In genomic region chr6:104575536-104575935, GRCh38 we compare ENCODE assay signal across 2 cellular contexts.
TF ChIP-seq lines count a peak whose summit lies in the region.

No MANE protein-coding gene starts in this region.

TF ChIP-seq in GM23338, 12 proteins besides CTCF, POLR2A, EP300 and RAD21 (continued from another document):
- TF ChIP-seq ZNF462 (CRISPR knock-in tag; IDR thresholded peaks at IDR 0.05) (peak; percentile 80; the same call in 1 of the 2 replicates), EZH2phosphoT487 (IDR thresholded peaks at IDR 0.05; ENCODE audit: unreplicated experiment) (no peak)

TF ChIP-seq in WTC11, 78 proteins besides CTCF, POLR2A, EP300 and RAD21 (continued from another document):
- TF ChIP-seq AFF4 (CRISPR knock-in tag; IDR thresholded peaks at IDR 0.05; ENCODE audit: borderline replicate concordance) (no peak), USF1 (CRISPR knock-in tag; IDR thresholded peaks at IDR 0.05) (no peak), MYBL2 (CRISPR knock-in tag; IDR thresholded peaks at IDR 0.05) (no peak), ZNF317 (CRISPR knock-in tag; IDR thresholded peaks at IDR 0.05; ENCODE audit: borderline replicate concordance, low read depth) (no peak), TEAD4 (CRISPR knock-in tag; IDR thresholded peaks at IDR 0.05) (no peak), RORB (CRISPR knock-in tag; IDR thresholded peaks at IDR 0.05) (no peak), PRRX2 (CRISPR knock-in tag; IDR thresholded peaks at IDR 0.05) (no peak), ZNF512 (CRISPR knock-in tag; IDR thresholded peaks at IDR 0.05; ENCODE audit: borderline replicate concordance) (no peak)
TF ChIP-seq in WTC11: peak in this region for 0.
